ENCODE assay signal across 1 cellular context in genomic region chr6:110873981-110874879, GRCh38.
TF ChIP-seq lines count a peak whose summit lies in the region.

AMD1 (plus strand) TSS chr6:110874785; CDS start chr6:110875106, 321 bp downstream.

TF ChIP-seq in HepG2, 621 proteins besides CTCF, POLR2A, EP300 and RAD21 (continued from another document and continues in another):
- TF ChIP-seq, protein P1, sequence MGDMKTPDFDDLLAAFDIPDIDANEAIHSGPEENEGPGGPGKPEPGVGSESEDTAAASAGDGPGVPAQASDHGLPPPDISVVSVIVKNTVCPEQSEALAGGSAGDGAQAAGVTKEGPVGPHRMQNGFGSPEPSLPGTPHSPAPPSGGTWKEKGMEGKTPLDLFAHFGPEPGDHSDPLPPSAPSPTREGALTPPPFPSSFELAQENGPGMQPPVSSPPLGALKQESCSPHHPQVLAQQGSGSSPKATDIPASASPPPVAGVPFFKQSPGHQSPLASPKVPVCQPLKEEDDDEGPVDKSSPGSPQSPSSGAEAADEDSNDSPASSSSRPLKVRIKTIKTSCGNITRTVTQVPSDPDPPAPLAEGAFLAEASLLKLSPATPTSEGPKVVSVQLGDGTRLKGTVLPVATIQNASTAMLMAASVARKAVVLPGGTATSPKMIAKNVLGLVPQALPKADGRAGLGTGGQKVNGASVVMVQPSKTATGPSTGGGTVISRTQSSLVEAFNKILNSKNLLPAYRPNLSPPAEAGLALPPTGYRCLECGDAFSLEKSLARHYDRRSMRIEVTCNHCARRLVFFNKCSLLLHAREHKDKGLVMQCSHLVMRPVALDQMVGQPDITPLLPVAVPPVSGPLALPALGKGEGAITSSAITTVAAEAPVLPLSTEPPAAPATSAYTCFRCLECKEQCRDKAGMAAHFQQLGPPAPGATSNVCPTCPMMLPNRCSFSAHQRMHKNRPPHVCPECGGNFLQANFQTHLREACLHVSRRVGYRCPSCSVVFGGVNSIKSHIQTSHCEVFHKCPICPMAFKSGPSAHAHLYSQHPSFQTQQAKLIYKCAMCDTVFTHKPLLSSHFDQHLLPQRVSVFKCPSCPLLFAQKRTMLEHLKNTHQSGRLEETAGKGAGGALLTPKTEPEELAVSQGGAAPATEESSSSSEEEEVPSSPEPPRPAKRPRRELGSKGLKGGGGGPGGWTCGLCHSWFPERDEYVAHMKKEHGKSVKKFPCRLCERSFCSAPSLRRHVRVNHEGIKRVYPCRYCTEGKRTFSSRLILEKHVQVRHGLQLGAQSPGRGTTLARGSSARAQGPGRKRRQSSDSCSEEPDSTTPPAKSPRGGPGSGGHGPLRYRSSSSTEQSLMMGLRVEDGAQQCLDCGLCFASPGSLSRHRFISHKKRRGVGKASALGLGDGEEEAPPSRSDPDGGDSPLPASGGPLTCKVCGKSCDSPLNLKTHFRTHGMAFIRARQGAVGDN (CRISPR knock-in tag; IDR thresholded peaks at IDR 0.05) = peak; percentile 84
- TF ChIP-seq SSRP1 (CRISPR knock-in tag; IDR thresholded peaks at IDR 0.05) = no peak
- TF ChIP-seq, protein P2, sequence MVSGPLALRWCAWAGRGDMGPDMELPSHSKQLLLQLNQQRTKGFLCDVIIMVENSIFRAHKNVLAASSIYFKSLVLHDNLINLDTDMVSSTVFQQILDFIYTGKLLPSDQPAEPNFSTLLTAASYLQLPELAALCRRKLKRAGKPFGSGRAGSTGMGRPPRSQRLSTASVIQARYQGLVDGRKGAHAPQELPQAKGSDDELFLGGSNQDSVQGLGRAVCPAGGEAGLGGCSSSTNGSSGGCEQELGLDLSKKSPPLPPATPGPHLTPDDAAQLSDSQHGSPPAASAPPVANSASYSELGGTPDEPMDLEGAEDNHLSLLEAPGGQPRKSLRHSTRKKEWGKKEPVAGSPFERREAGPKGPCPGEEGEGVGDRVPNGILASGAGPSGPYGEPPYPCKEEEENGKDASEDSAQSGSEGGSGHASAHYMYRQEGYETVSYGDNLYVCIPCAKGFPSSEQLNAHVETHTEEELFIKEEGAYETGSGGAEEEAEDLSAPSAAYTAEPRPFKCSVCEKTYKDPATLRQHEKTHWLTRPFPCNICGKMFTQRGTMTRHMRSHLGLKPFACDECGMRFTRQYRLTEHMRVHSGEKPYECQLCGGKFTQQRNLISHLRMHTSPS (CRISPR knock-in tag; IDR thresholded peaks at IDR 0.05; ENCODE audit: low read depth) = no peak
- TF ChIP-seq TCF7 (IDR thresholded peaks at IDR 0.05; ENCODE audit: low read depth) = no peak
- TF ChIP-seq ZNF724P (CRISPR knock-in tag; IDR thresholded peaks at IDR 0.05; ENCODE audit: borderline replicate concordance) = no peak
- TF ChIP-seq ZMYM3 (CRISPR knock-in tag; IDR thresholded peaks at IDR 0.05) = no peak; the same call in 1 of the 2 replicates
- TF ChIP-seq ZC3H13 (CRISPR knock-in tag; IDR thresholded peaks at IDR 0.05) = 0 out of 2 replicates have a peak, but pooled peaks have one; percentile 33
- peak; percentile 18; the same call in 1 of the 2 replicates for TF ChIP-seq ETV6 (CRISPR knock-in tag; conservative IDR thresholded peaks at IDR 0.05)
- TF ChIP-seq SP140L (CRISPR knock-in tag; IDR thresholded peaks at IDR 0.05; ENCODE audit: borderline replicate concordance) = peak; percentile 12; the same call in 1 of the 2 replicates
- TF ChIP-seq ZNF124 (CRISPR knock-in tag; IDR thresholded peaks at IDR 0.05) = peak; percentile 77; the same call in 1 of the 2 replicates
- peak; percentile 94; the same call in 1 of the 2 replicates for TF ChIP-seq SIN3A (IDR thresholded peaks at IDR 0.05; ENCODE audit: borderline replicate concordance, low read depth, low read length)
- 0 out of 2 replicates have a peak, but pooled peaks have one; percentile 23 for TF ChIP-seq RBAK (CRISPR knock-in tag; IDR thresholded peaks at IDR 0.05)
- peak in 1 of 2 experiments; percentile 96; a peak in 2 of 4 replicates for TF ChIP-seq KLF16 (CRISPR knock-in tag; IDR thresholded peaks at IDR 0.05)
- TF ChIP-seq, protein P3, sequence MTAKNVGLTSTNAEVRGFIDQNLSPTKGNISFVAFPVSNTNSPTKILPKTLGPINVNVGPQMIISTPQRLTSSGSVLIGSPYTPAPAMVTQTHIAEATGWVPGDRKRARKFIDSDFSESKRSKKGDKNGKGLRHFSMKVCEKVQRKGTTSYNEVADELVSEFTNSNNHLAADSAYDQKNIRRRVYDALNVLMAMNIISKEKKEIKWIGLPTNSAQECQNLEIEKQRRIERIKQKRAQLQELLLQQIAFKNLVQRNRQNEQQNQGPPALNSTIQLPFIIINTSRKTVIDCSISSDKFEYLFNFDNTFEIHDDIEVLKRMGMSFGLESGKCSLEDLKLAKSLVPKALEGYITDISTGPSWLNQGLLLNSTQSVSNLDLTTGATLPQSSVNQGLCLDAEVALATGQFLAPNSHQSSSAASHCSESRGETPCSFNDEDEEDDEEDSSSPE (CRISPR knock-in tag; IDR thresholded peaks at IDR 0.05) = no peak; the same call in 1 of the 2 replicates
- TF ChIP-seq TRIM22 (IDR thresholded peaks at IDR 0.05) = no peak
- no peak for TF ChIP-seq TSC22D2 (CRISPR knock-in tag; IDR thresholded peaks at IDR 0.05; ENCODE audit: borderline replicate concordance)
- TF ChIP-seq KLF12 (CRISPR knock-in tag; IDR thresholded peaks at IDR 0.05; ENCODE audit: borderline replicate concordance) = no peak; the same call in 1 of the 2 replicates
- TF ChIP-seq THAP8 (CRISPR knock-in tag; IDR thresholded peaks at IDR 0.05; ENCODE audit: borderline replicate concordance) = no peak
- TF ChIP-seq SRSF4 (IDR thresholded peaks at IDR 0.05; ENCODE audit: low read depth, low read length, poor library complexity, severe bottlenecking) = no peak
- no peak; the same call in 1 of the 2 replicates for TF ChIP-seq ATF7-NPFF (CRISPR knock-in tag; IDR thresholded peaks at IDR 0.05; ENCODE audit: low read depth)
- no peak; the same call in 1 of the 2 replicates for TF ChIP-seq RELA (CRISPR knock-in tag; IDR thresholded peaks at IDR 0.05)
- peak; percentile 90 for TF ChIP-seq BRCA1 (CRISPR knock-in tag; IDR thresholded peaks at IDR 0.05)
- no peak for TF ChIP-seq EZH2 (conservative IDR thresholded peaks at IDR 0.05; ENCODE audit: low read depth, low read length)
- no peak for TF ChIP-seq ARID3A (IDR thresholded peaks at IDR 0.05; ENCODE audit: low read depth, low read length)
- TF ChIP-seq DPF2 (CRISPR knock-in tag; IDR thresholded peaks at IDR 0.05; ENCODE audit: borderline replicate concordance, low read depth) = no peak
- TF ChIP-seq ZBTB7B (CRISPR knock-in tag; IDR thresholded peaks at IDR 0.05) = peak; percentile 53; the same call in 1 of the 2 replicates
- TF ChIP-seq, protein P4, sequence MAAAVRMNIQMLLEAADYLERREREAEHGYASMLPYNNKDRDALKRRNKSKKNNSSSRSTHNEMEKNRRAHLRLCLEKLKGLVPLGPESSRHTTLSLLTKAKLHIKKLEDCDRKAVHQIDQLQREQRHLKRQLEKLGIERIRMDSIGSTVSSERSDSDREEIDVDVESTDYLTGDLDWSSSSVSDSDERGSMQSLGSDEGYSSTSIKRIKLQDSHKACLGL (CRISPR knock-in tag; IDR thresholded peaks at IDR 0.05) = no peak; the same call in 1 of the 2 replicates
- no peak for TF ChIP-seq ELF4 (CRISPR knock-in tag; IDR thresholded peaks at IDR 0.05; ENCODE audit: borderline replicate concordance)
- TF ChIP-seq, protein P5, sequence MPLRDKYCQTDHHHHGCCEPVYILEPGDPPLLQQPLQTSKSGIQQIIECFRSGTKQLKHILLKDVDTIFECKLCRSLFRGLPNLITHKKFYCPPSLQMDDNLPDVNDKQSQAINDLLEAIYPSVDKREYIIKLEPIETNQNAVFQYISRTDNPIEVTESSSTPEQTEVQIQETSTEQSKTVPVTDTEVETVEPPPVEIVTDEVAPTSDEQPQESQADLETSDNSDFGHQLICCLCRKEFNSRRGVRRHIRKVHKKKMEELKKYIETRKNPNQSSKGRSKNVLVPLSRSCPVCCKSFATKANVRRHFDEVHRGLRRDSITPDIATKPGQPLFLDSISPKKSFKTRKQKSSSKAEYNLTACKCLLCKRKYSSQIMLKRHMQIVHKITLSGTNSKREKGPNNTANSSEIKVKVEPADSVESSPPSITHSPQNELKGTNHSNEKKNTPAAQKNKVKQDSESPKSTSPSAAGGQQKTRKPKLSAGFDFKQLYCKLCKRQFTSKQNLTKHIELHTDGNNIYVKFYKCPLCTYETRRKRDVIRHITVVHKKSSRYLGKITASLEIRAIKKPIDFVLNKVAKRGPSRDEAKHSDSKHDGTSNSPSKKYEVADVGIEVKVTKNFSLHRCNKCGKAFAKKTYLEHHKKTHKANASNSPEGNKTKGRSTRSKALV (CRISPR knock-in tag; IDR thresholded peaks at IDR 0.05) = peak; percentile 62
- TF ChIP-seq HES4 (CRISPR knock-in tag; IDR thresholded peaks at IDR 0.05; ENCODE audit: borderline replicate concordance) = 0 out of 2 replicates have a peak, but pooled peaks have one; percentile 37
- TF ChIP-seq ZNF441 (CRISPR knock-in tag; IDR thresholded peaks at IDR 0.05; ENCODE audit: borderline replicate concordance) = peak; percentile 99
- TF ChIP-seq NR1H2 (CRISPR knock-in tag; IDR thresholded peaks at IDR 0.05; ENCODE audit: borderline replicate concordance, low read depth) = no peak; the same call in 1 of the 2 replicates
- peak; percentile 37 for TF ChIP-seq ZNF614 (CRISPR knock-in tag; IDR thresholded peaks at IDR 0.05; ENCODE audit: borderline replicate concordance)
- peak; percentile 71; the same call in 1 of the 2 replicates for TF ChIP-seq CBFB (CRISPR knock-in tag; IDR thresholded peaks at IDR 0.05)
- TF ChIP-seq ZNF407 (CRISPR knock-in tag; IDR thresholded peaks at IDR 0.05; ENCODE audit: not compliant biosample characterization) = no peak
